8 cellular contexts compared by ENCODE assay signal in the genomic region with DNA sequence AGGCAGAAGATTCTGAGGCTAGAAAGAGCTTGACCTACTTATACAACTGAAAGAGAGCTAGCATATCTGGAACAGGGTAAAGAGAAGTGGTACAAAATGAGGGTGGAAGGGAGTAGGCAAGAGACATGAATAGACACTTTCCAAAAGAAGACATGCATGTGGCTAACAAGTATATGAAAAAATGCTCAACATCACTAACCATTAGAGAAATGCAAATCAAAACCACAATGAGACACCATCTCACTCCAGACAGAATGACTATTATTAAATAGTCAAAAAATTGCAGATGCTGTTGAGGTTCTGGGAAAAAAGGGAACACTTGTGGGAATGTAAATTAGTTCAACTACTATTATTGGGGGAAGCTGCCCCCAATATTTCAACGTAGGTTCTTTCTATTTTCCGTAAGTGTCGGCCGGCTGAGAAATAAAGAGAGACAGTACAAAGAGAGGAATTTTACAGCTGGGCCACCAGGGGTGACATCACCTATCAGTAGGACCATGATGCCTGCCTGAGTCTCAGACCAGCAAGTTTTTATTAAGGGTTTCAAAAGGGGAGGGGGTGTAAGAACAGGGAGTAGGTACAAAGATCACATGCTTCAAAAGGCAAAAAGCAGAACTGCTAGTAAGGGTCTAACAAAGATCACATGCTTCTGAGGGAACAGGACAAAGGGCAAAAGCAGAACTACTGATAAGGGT.
A peak's percentile ranks its signal among the peaks of the same experiment; 100 is the strongest.
DNase-seq lines count a peak whose midpoint lies in the region; ATAC-seq lines count a peak whose summit lies in the region.
"Not testable (repeated sequence)": the region's sequence is repeated elsewhere in the genome, so short reads cannot be mapped to it uniquely, and the experiment has no call there.

No MANE protein-coding gene starts in this region.

- H3K4me1 Mint-ChIP-seq in stimulated activated naive B cell treated with anti-CD40 and anti-IgM and Interleukin-4, amounts not matched to agents 10 μg/mL and 1 μg/mL and 100 μg/mL, for 72 hours, result not testable (repeated sequence)

- H3K27me3 Mint-ChIP-seq in stimulated activated naive B cell treated with anti-CD40 and anti-IgM and Interleukin-4, amounts not matched to agents 10 μg/mL and 1 μg/mL and 100 μg/mL, for 72 hours, result peaks cover 5 to 15% of the 10 kb centered on the region in 2 donors

- not testable (repeated sequence) for H3K36me3 Mint-ChIP-seq in stimulated activated naive B cell treated with anti-CD40 and anti-IgM and Interleukin-4, amounts not matched to agents 10 μg/mL and 1 μg/mL and 100 μg/mL, for 72 hours

- not testable (repeated sequence) for H3K4me3 Mint-ChIP-seq in stimulated activated naive B cell treated with anti-CD40 and anti-IgM and Interleukin-4, amounts not matched to agents 10 μg/mL and 1 μg/mL and 100 μg/mL, for 72 hours

- DNase-seq in NAMALWA (ENCODE audit: low spot score), result peak; percentile 35
- not testable (repeated sequence) for DNase-seq in stimulated activated naive B cell treated with anti-CD40 and anti-IgM and Interleukin-4, amounts not matched to agents 10 μg/mL and 1 μg/mL and 100 μg/mL, for 72 hours

- peak overlapping the region; percentile 4 for H3K27ac Mint-ChIP-seq in stimulated activated naive B cell treated with anti-CD40 and anti-IgM and Interleukin-4, amounts not matched to agents 10 μg/mL and 1 μg/mL and 100 μg/mL, for 72 hours

- H3K9me3 Mint-ChIP-seq in stimulated activated naive B cell treated with anti-CD40 and anti-IgM and Interleukin-4, amounts not matched to agents 10 μg/mL and 1 μg/mL and 100 μg/mL, for 72 hours, result not testable (repeated sequence)

- ATAC-seq in GM18511 (IDR thresholded peaks at IDR 0.05; ENCODE audit: unreplicated experiment) (peak; percentile 79), GM19035 (IDR thresholded peaks at IDR 0.05; ENCODE audit: unreplicated experiment) (peak; percentile 71), GM21390 (IDR thresholded peaks at IDR 0.05; ENCODE audit: unreplicated experiment) (peak; percentile 76), HG02610 (IDR thresholded peaks at IDR 0.05; ENCODE audit: unreplicated experiment) (peak; percentile 70), HG03025 (IDR thresholded peaks at IDR 0.05; ENCODE audit: low FRiP score, unreplicated experiment) (peak; percentile 76), HG03378 (IDR thresholded peaks at IDR 0.05; ENCODE audit: unreplicated experiment) (peak; percentile 76)
- ATAC-seq in stimulated activated naive B cell treated with anti-CD40 and anti-IgM and Interleukin-4, amounts not matched to agents 10 μg/mL and 1 μg/mL and 100 μg/mL, for 72 hours (replicated peaks), result peak; percentile 62 to 65
